8 cellular contexts compared by ENCODE assay signal in the genomic region with DNA sequence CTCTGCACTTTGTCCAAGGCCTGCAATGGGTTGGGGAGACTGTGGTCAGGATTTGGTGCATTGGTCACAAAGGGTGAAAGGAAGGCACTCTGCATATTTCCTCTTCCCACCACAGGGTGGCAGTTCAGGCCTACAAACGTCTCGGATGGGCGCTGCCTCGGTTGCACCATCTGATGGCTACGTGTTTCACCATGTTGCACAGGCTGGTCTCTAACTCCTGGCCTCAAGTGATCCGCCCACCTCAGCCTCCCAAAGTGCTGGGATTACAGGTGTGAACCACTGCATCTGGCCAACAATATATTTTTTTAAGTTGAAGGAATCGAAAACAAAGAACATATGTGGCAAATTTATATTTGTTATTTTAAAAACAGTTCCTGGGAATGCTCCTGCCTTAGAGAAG. TPM values are rescaled to one million over a fixed set of nuclear protein-coding genes. Genes with fewer than 3 reads are reported as not detected.
DNase-seq lines count a peak whose midpoint lies in the region; ATAC-seq, FAIRE-seq and TF ChIP-seq lines count a peak whose summit lies in the region.

No MANE protein-coding gene starts in this region.

- FAIRE-seq in kidney (lab: Jason Lieb, UNC) = no peak

- intact Hi-C loops in breast epithelium (cut with DNase I; ENCODE audit: low total_unique reads) (loop anchor here (10.0 kb wide), 2 partner anchors 188 to 278 kb away; partner anchors contain the start of genes AQP5 and ASIC1), kidney (cut with DNase I) (no loop called here)

- no peaks in the 10 kb centered on the region for H3K36me3 ChIP-seq in breast epithelium
- no peaks in the 10 kb centered on the region for H3K36me3 ChIP-seq in kidney (ENCODE audit: control insufficient read depth in 1 of 2, insufficient read depth in 2 of 2, low read length in 2 of 2)

- TF ChIP-seq POLR2A in breast epithelium (IDR thresholded peaks at IDR 0.05) = no peak

- H3K9ac ChIP-seq in kidney (ENCODE audit: low read length in 2 of 2) = no peak overlapping the region

- H3K4me3 ChIP-seq in breast epithelium (no peak overlapping the region), kidney (ENCODE audit: low read length in 2 of 2) (no peak overlapping the region)

- no peaks in the 10 kb centered on the region for H3K9me3 ChIP-seq in breast epithelium
- H3K9me3 ChIP-seq in kidney (ENCODE audit: control insufficient read depth in 1 of 2, low read length in 2 of 2) = no peaks in the 10 kb centered on the region

- no peaks in the 10 kb centered on the region for H3K4me1 ChIP-seq in breast epithelium
- H3K4me1 ChIP-seq in kidney (ENCODE audit: control insufficient read depth in 1 of 2, insufficient read depth in 1 of 2, low read depth in 1 of 2, low read length in 2 of 2) = no peaks in the 10 kb centered on the region

- H3K27ac ChIP-seq in breast epithelium (no peak overlapping the region), kidney (ENCODE audit: low read depth in 2 of 2, low read length in 2 of 2) (no peak overlapping the region)

- TF ChIP-seq CTCF in breast epithelium (IDR thresholded peaks at IDR 0.05) (peak; percentile 58 to 80 (median 71)), kidney (IDR thresholded peaks at IDR 0.05; ENCODE audit: borderline replicate concordance, extremely low read depth, insufficient read depth) (peak; percentile 82)

- no peak for ATAC-seq in HG03378 (IDR thresholded peaks at IDR 0.05; ENCODE audit: unreplicated experiment)

- DNase-seq in Ammon's horn (ENCODE audit: low spot score) (peak; percentile 89), GM19240 (ENCODE audit: insufficient read length, low spot score) (peak; percentile 73), NCI-H2029 treated with DMSO at 0.1 percent for 48 hours (lab: John Stamatoyannopoulos, UW) (peak; percentile 10), UCSD-AML1 (lab: John Stamatoyannopoulos, UW; ENCODE audit: unreplicated experiment) (peak; percentile 67), breast epithelium (ENCODE audit: low spot score in 2 of 2) (peak; percentile 32 to 61), kidney (peak; percentile 83)
- peak; percentile 65 for DNase-seq in stimulated activated CD4-positive, alpha-beta T cell treated with anti-CD3 and anti-CD28 coated beads, Interleukin-1b, Interleukin-23, amount 100 ng/mL, for 48 hours

- H3K27me3 ChIP-seq in breast epithelium = no peaks in the 10 kb centered on the region

RNA-seq across cellular contexts. Expression of gene TMBIM6, which starts 35.1 kb away (rescaled TPM):
- 100 to 1,000 TPM; 364 to 620 (median 409) TPM for total RNA-seq in breast epithelium
- total RNA-seq in kidney = 724 TPM
- polyA plus RNA-seq in kidney (ENCODE audit: insufficient read depth, low read depth, low replicate concordance) = 644 TPM

RNA-seq across cellular contexts. Expression of gene NCKAP5L, which starts 51.8 kb away (rescaled TPM):
- total RNA-seq in breast epithelium (10 to 100 TPM; 11.4 to 15.8 (median 12.1) TPM), kidney (20.6 TPM)
- 7.2 TPM for polyA plus RNA-seq in kidney (ENCODE audit: insufficient read depth, low read depth, low replicate concordance)

Comparison
In these comparisons a context has a peak if more than half of its experiments do, and no peak if none do; other contexts are left out.
1. DNase-seq: peak in every context shown above with its lines; median percentile 89 in Ammon's horn; 83 in kidney; 73 in GM19240; 67 in UCSD-AML1; 65 in stimulated activated CD4-positive, alpha-beta T cell treated with anti-CD3 and anti-CD28 coated beads, Interleukin-1b, Interleukin-23, amount 100 ng/mL, for 48 hours; 46 in breast epithelium; 10 in NCI-H2029 treated with DMSO at 0.1 percent for 48 hours.